ENCODE assay signal across 8 cellular contexts in the genomic region with DNA sequence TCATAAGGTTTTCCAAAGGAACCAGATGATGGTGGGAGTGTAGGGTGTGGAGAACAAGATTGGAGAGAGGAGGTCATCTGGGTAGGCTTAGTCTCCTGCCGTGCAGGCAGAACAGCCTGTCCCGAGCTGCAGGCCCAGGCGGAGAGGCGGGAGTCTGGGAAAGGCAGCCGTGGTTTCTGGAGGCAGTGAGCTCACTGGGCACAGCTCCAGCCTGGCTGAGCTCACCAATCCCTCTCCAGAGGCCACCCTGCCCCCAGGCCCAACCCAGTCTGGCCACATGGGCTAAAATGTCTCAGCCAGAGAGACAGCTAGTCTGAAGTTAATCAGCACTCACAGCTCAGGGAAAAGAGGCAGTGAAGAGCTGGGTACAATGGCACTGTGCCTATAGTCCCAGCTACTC. TPM values are rescaled to one million over a fixed set of nuclear protein-coding genes. Genes with fewer than 3 reads are reported as not detected.
DNase-seq lines count a peak whose midpoint lies in the region; ATAC-seq and TF ChIP-seq lines count a peak whose summit lies in the region.

No MANE protein-coding gene starts in this region.

- peak overlapping the region in 1 of 5 donors; percentile 6 for H3K9ac ChIP-seq in subcutaneous abdominal adipose tissue (ENCODE audit: low read length in 5 of 5)

- ATAC-seq in HG02981 (IDR thresholded peaks at IDR 0.05; ENCODE audit: unreplicated experiment) (no peak), GM18870 (IDR thresholded peaks at IDR 0.05; ENCODE audit: unreplicated experiment) (no peak)

- H3K27ac Mint-ChIP-seq in MCF 10A (ENCODE audit: low read depth, unreplicated experiment) = peak overlapping the region; percentile 80

- peak overlapping the region; percentile 26 for H3K27ac ChIP-seq in subcutaneous abdominal adipose tissue (ENCODE audit: low read depth, low read length)

- no peaks in the 10 kb centered on the region for H3K27me3 Mint-ChIP-seq in MCF 10A (ENCODE audit: insufficient read depth, unreplicated experiment)

- peaks cover 15% of the 10 kb centered on the region for H3K4me1 Mint-ChIP-seq in MCF 10A (ENCODE audit: insufficient read depth, unreplicated experiment)

- H3K4me3 ChIP-seq in kidney epithelial cell (ENCODE audit: low read depth, low read length) (no peak overlapping the region), subcutaneous abdominal adipose tissue (ENCODE audit: low read depth in 1 of 5, low read length in 5 of 5) (no peak overlapping the region)

- intact Hi-C loops in MCF 10A (cut with micrococcal nuclease) = loop anchor here (1.0 kb wide), 1 partner anchor 9 kb away; no protein-coding TSS in a partner anchor

- POLR2A ChIA-PET in MCF 10A (lab: Yijun Ruan, JAX) = interaction anchor here (0.5 to 4.6 kb wide), 19 partner anchors 10 to 1406 kb away, joined by 3 to 97 read pairs (median 4); a partner anchor contains a TSS

- no peaks in the 10 kb centered on the region for H3K9me3 Mint-ChIP-seq in MCF 10A (ENCODE audit: unreplicated experiment)

- H3K36me3 ChIP-seq in kidney epithelial cell (ENCODE audit: control insufficient read depth, insufficient read depth, low read length) (peaks cover under 1% of the 10 kb centered on the region), subcutaneous abdominal adipose tissue (ENCODE audit: control insufficient read depth in 5 of 5, insufficient read depth in 5 of 5, low read length in 5 of 5) (peaks cover 9 to 54% (median 46%) of the 10 kb centered on the region in 5 donors)

- H3K27me3 ChIP-seq in kidney epithelial cell (ENCODE audit: control insufficient read depth, insufficient read depth, low read length) (no peaks in the 10 kb centered on the region), subcutaneous abdominal adipose tissue (ENCODE audit: control insufficient read depth in 5 of 5, insufficient read depth in 4 of 5, low read length in 5 of 5) (no peaks in the 10 kb centered on the region)

- no peaks in the 10 kb centered on the region for H3K9me3 ChIP-seq in subcutaneous abdominal adipose tissue (ENCODE audit: control insufficient read depth in 5 of 5, low read length in 5 of 5)

- TF ChIP-seq CTCF in MCF 10A (IDR thresholded peaks at IDR 0.05; ENCODE audit: unreplicated experiment) (no peak), kidney epithelial cell (IDR thresholded peaks at IDR 0.05; ENCODE audit: insufficient read depth, low read length, poor library complexity, severe bottlenecking) (no peak)

- no TSS peak for BruUV-seq in MCF 10A (replicated peaks; lab: Mats Ljungman, UMichigan)

- peaks cover 3 to 18% (median 13%) of the 10 kb centered on the region in 5 donors for H3K4me1 ChIP-seq in subcutaneous abdominal adipose tissue (ENCODE audit: control insufficient read depth in 5 of 5, insufficient read depth in 5 of 5, low read length in 5 of 5)

- peak; percentile 69 for DNase-seq in HS-27A (ENCODE audit: low read depth)
- DNase-seq in MCF 10A (ENCODE audit: unreplicated experiment) = peak; percentile 99
- DNase-seq in kidney epithelial cell (ENCODE audit: low read depth) = peak; percentile 86
- DNase-seq in cortex of kidney (lab: John Stamatoyannopoulos, UW) = no peak
- DNase-seq in stimulated activated CD4-positive, alpha-beta T cell treated with anti-CD3 and anti-CD28 coated beads, Interleukin-1b, Interleukin-23, amount 100 ng/mL, for 48 hours = no peak

- peak overlapping the region; percentile 32 for H3K4me3 Mint-ChIP-seq in MCF 10A (ENCODE audit: unreplicated experiment)

- CTCF ChIA-PET in MCF 10A (lab: Yijun Ruan, JAX) = interaction anchor here (0.6 to 5.0 kb wide), 19 partner anchors 8 to 286 kb away, joined by 3 to 35 read pairs (median 5); a partner anchor contains a TSS

- H3K36me3 Mint-ChIP-seq in MCF 10A (ENCODE audit: insufficient read depth, unreplicated experiment) = peaks cover 19% of the 10 kb centered on the region

RNA-seq across cellular contexts. Expression of a gene that starts 12.3 kb away (rescaled TPM):
- 53.1 and 91.1 TPM in 2 replicates for total RNA-seq in MCF 10A (2022)
- 71.5 and 77.5 TPM in 2 replicates for total RNA-seq in kidney epithelial cell

RNA-seq across cellular contexts. Expression of a gene that starts 42.2 kb away (rescaled TPM):
- 91.4 and 101 TPM in 2 replicates for total RNA-seq in MCF 10A (2022)
- 146 and 164 TPM in 2 replicates for total RNA-seq in kidney epithelial cell

Comparison
In these comparisons a context has a peak if more than half of its experiments do, and no peak if none do; other contexts are left out.
1. DNase-seq: peak in HS-27A (single experiment), MCF 10A (single experiment) and kidney epithelial cell (single experiment); none in cortex of kidney (single experiment) and stimulated activated CD4-positive, alpha-beta T cell treated with anti-CD3 and anti-CD28 coated beads, Interleukin-1b, Interleukin-23, amount 100 ng/mL, for 48 hours (single experiment).